Comparison of ENCODE assay signal across 8 cellular contexts in the genomic region with DNA sequence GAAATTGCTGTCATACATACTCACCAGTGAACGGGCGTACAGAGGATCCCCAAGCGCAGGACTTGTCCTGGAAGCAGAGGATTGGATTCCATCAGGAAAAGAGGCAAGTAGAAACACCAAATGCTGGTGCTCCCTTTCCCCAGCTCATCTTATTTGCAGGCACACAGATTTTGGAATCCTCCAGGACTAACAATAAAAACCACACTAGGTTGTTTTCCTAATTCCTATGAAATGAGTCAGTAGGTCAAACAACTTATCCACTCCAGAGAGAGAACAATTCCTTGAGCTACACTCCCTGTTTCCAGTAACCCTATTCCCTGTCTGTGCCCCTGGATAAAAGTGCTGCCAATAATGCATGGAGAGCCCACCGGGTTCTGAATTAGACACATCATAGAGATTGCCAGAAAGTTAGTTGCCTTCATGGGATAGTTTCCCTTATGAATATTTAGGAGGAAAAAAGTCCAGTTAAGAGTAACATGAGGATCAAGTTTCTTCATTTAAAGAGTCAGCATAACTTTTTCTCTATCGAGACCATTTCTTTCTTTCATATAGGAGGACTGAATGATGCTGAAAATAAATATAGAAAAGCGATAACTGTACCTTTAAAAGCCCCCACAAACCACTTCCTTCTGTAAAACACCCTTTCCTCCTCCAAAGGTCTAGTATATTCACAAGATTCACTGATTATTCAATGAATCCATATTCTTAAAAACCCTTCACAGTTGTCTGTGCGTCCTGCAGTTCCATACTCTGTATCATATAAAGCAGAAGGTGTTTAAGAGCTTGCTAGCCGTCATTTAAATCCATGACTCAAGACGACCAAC.
A peak's percentile ranks its signal among the peaks of the same experiment; 100 is the strongest.
DNase-seq lines count a peak whose midpoint lies in the region; ATAC-seq lines count a peak whose summit lies in the region.

No MANE protein-coding gene starts in this region.

- peak overlapping the region; percentile 100 for H3K27ac Mint-ChIP-seq in activated naive CD8-positive, alpha-beta T cell

- no peaks in the 10 kb centered on the region for H3K27me3 Mint-ChIP-seq in activated naive CD8-positive, alpha-beta T cell

- DNase-seq in islet precursor cell: peak; percentile 76
- DNase-seq in NK-92 treated with Interleukin-12 subunit alpha and Interleukin-12 subunit beta, amount 100 ng/mL, for 24 hours (lab: John Stamatoyannopoulos, UW): no peak
- no peak for DNase-seq in DMS79 (lab: John Stamatoyannopoulos, UW)

- H3K9me3 ChIP-seq in subcutaneous abdominal adipose tissue (ENCODE audit: control insufficient read depth in 5 of 5, low read length in 5 of 5): no peaks in the 10 kb centered on the region

- peaks cover 49% of the 10 kb centered on the region for H3K36me3 Mint-ChIP-seq in activated naive CD8-positive, alpha-beta T cell

- peaks cover 0 to 4% (median 0%) of the 10 kb centered on the region in 5 donors for H3K36me3 ChIP-seq in subcutaneous abdominal adipose tissue (ENCODE audit: control insufficient read depth in 5 of 5, insufficient read depth in 5 of 5, low read length in 5 of 5)

- ATAC-seq in GM18502 (IDR thresholded peaks at IDR 0.05; ENCODE audit: poor library complexity, unreplicated experiment) (peak; percentile 4), HG03175 (IDR thresholded peaks at IDR 0.05; ENCODE audit: unreplicated experiment) (peak; percentile 8), HG03045 (IDR thresholded peaks at IDR 0.05; ENCODE audit: unreplicated experiment) (no peak)

- peak overlapping the region; percentile 89 for H3K27ac ChIP-seq in subcutaneous abdominal adipose tissue (ENCODE audit: low read depth, low read length)

- H3K4me1 Mint-ChIP-seq in activated naive CD8-positive, alpha-beta T cell (ENCODE audit: low read depth): peaks cover 88% of the 10 kb centered on the region

- H3K4me3 ChIP-seq in subcutaneous abdominal adipose tissue (ENCODE audit: low read depth in 1 of 5, low read length in 5 of 5): peak overlapping the region; percentile 60 to 75 (median 64)

- H3K4me3 Mint-ChIP-seq in activated naive CD8-positive, alpha-beta T cell: peak overlapping the region; percentile 93

- H3K27me3 ChIP-seq in subcutaneous abdominal adipose tissue (ENCODE audit: control insufficient read depth in 5 of 5, insufficient read depth in 4 of 5, low read length in 5 of 5): no peaks in the 10 kb centered on the region

- H3K4me1 ChIP-seq in subcutaneous abdominal adipose tissue (ENCODE audit: control insufficient read depth in 5 of 5, insufficient read depth in 5 of 5, low read length in 5 of 5): peaks cover 2 to 55% (median 35%) of the 10 kb centered on the region in 5 donors

- H3K9ac ChIP-seq in subcutaneous abdominal adipose tissue (ENCODE audit: low read length in 5 of 5): peak overlapping the region; percentile 28 to 92 (median 76)

- H3K9me3 Mint-ChIP-seq in activated naive CD8-positive, alpha-beta T cell (ENCODE audit: low read depth): no peaks in the 10 kb centered on the region
